ENCODE assay signal across 15 cellular contexts in the genomic region with DNA sequence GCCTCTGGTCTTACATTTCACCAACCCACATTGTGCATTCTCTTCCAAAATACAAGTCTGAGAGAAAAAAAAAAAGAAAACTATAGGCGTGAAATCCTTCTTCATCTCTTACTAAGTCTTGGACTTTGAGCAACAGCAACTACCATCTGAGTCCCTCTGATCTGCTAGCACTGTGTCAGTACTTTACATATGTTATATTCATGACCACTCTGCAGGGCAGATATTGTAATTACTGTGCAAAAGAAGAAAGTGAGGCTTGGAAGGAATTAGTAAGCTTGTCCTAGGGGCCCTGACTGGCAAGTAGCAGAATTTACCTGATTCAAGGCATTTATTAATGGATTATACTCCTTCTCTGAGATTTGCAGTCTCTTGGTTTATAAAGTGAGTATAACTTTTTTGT. TPM values are rescaled to one million over a fixed set of nuclear protein-coding genes. Genes with fewer than 3 reads are reported as not detected.
DNase-seq lines count a peak whose midpoint lies in the region; ATAC-seq and TF ChIP-seq lines count a peak whose summit lies in the region.
"Had no signal": no experiment of that assay in that cellular context is flagged by ENCODE, and none has a peak within 500 bp of the region (broad histone marks: within the 10 kb centered on the region; RNA-seq: fewer than 3 reads in every experiment).

No MANE protein-coding gene starts in this region.

- H2AFZ ChIP-seq in KMS-11 (ENCODE audit: low read depth) (no peak overlapping the region), SU-DHL-6 (ENCODE audit: low read depth, low read length, severe bottlenecking) (no peak overlapping the region)

- no peaks in the 10 kb centered on the region for H3K27me3 ChIP-seq in KMS-11 (ENCODE audit: insufficient read depth, low read depth)
- no peaks in the 10 kb centered on the region for H3K27me3 ChIP-seq in SU-DHL-6 (ENCODE audit: low read length)
- H3K27me3 ChIP-seq in upper lobe of left lung = no peaks in the 10 kb centered on the region

- no peaks in the 10 kb centered on the region for H3K36me3 Mint-ChIP-seq in activated T-cell treated with anti-CD3 and anti-CD28 coated beads, Interleukin-2, amount 50 U/mL, for 72 hours (ENCODE audit: insufficient read depth in 2 of 2)
- peaks cover 5% of the 10 kb centered on the region for H3K36me3 Mint-ChIP-seq in stimulated activated effector memory CD8-positive, alpha-beta T cell treated with anti-CD3 and anti-CD28 coated beads, Interleukin-12 subunit alpha, Interleukin-12 subunit beta, amount 100 ng/mL, for 72 hours
- H3K36me3 Mint-ChIP-seq: CD14-positive monocyte; CD8-positive, alpha-beta T cell had no signal

- H3K4me3 Mint-ChIP-seq in activated T-cell treated with anti-CD3 and anti-CD28 coated beads, Interleukin-2, amount 50 U/mL, for 72 hours = no peak overlapping the region
- no peak overlapping the region for H3K4me3 Mint-ChIP-seq in stimulated activated effector memory CD8-positive, alpha-beta T cell treated with anti-CD3 and anti-CD28 coated beads, Interleukin-12 subunit alpha, Interleukin-12 subunit beta, amount 100 ng/mL, for 72 hours
- H3K4me3 Mint-ChIP-seq: CD8-positive, alpha-beta T cell; H9 had no signal

- H3K9me2 ChIP-seq in SU-DHL-6 (replicated peaks; ENCODE audit: insufficient read depth, low read length) = no peaks in the 10 kb centered on the region

- H3K4me1 ChIP-seq in KMS-11 (ENCODE audit: low read depth, poor library complexity, severe bottlenecking) (peaks cover 33% of the 10 kb centered on the region), upper lobe of left lung (peaks cover 7 to 17% (median 16%) of the 10 kb centered on the region in 4 donors)

- no peaks in the 10 kb centered on the region for H4K20me1 ChIP-seq in KMS-11 (ENCODE audit: insufficient read depth)
- H4K20me1 ChIP-seq in SU-DHL-6 (ENCODE audit: low read depth, low read length) = no peaks in the 10 kb centered on the region

- peaks cover 18% of the 10 kb centered on the region for H3F3A ChIP-seq in SU-DHL-6 (ENCODE audit: insufficient read depth)

- H3K36me3 ChIP-seq in KMS-11 (ENCODE audit: insufficient read depth) (no peaks in the 10 kb centered on the region), SU-DHL-6 (ENCODE audit: low read length) (no peaks in the 10 kb centered on the region), upper lobe of left lung (no peaks in the 10 kb centered on the region)

- TF ChIP-seq CTCF in KMS-11 (conservative IDR thresholded peaks at IDR 0.05; ENCODE audit: low read depth, low read length) (no peak), SU-DHL-6 (IDR thresholded peaks at IDR 0.05; ENCODE audit: insufficient read depth, low read length, poor library complexity, severe bottlenecking) (no peak), upper lobe of left lung (IDR thresholded peaks at IDR 0.05) (no peak)

- 91 to 100% methylated on average over 1 of the region's 1 CpG for WGBS in upper lobe of left lung, 2 donors

- no peak overlapping the region for H3K9ac ChIP-seq in KMS-11
- H3K9ac ChIP-seq in SU-DHL-6 (ENCODE audit: low read length) = peak overlapping the region; percentile 57

- ATAC-seq in activated T-cell treated with anti-CD3 and anti-CD28 coated beads, Interleukin-2, amount 50 U/mL, for 72 hours (replicated peaks in 1 of 2) = peak; percentile 45 to 50
- peak; percentile 66 for ATAC-seq in stimulated activated effector memory CD8-positive, alpha-beta T cell treated with anti-CD3 and anti-CD28 coated beads, Interleukin-12 subunit alpha, Interleukin-12 subunit beta, amount 100 ng/mL, for 72 hours
- ATAC-seq in upper lobe of left lung (ENCODE audit: low FRiP score in 2 of 2) = no peak
- ATAC-seq: CD8-positive, alpha-beta T cell had no signal

- no peak overlapping the region for H3K27ac ChIP-seq in KMS-11
- H3K27ac ChIP-seq in SU-DHL-6 (ENCODE audit: low read depth, low read length) = peak overlapping the region; percentile 98
- peak overlapping the region in 1 of 4 donors; percentile 77 for H3K27ac ChIP-seq in upper lobe of left lung

- peaks cover 41% of the 10 kb centered on the region for H3K4me1 Mint-ChIP-seq in activated T-cell treated with anti-CD3 and anti-CD28 coated beads, Interleukin-2, amount 50 U/mL, for 72 hours (ENCODE audit: low read depth)
- H3K4me1 Mint-ChIP-seq in stimulated activated effector memory CD8-positive, alpha-beta T cell treated with anti-CD3 and anti-CD28 coated beads, Interleukin-12 subunit alpha, Interleukin-12 subunit beta, amount 100 ng/mL, for 72 hours = peaks cover 17% of the 10 kb centered on the region

- no peaks in the 10 kb centered on the region for H3K27me3 Mint-ChIP-seq in activated T-cell treated with anti-CD3 and anti-CD28 coated beads, Interleukin-2, amount 50 U/mL, for 72 hours (ENCODE audit: low read depth)

- H3K9me3 ChIP-seq in SU-DHL-6 (ENCODE audit: insufficient read depth, low read length) = no peaks in the 10 kb centered on the region
- H3K9me3 ChIP-seq in upper lobe of left lung = no peaks in the 10 kb centered on the region

- no peak overlapping the region for H3K4me3 ChIP-seq in KMS-11 (IDR thresholded peaks at IDR 0.05; ENCODE audit: insufficient read depth, low read depth, low read length)
- peak overlapping the region; percentile 46 for H3K4me3 ChIP-seq in SU-DHL-6 (ENCODE audit: insufficient read depth, low read length, poor library complexity, severe bottlenecking)
- no peak overlapping the region for H3K4me3 ChIP-seq in upper lobe of left lung

- no peak for DNase-seq in activated T-cell treated with anti-CD3 and anti-CD28 coated beads, Interleukin-2, amount 50 U/mL, for 72 hours
- no peak for DNase-seq in activated T-cell treated with anti-CD3 and anti-CD28 coated beads, Interleukin-2, amount 50 U/mL, for 1 hour
- DNase-seq in stimulated activated effector memory CD8-positive, alpha-beta T cell treated with anti-CD3 and anti-CD28 coated beads, Interleukin-12 subunit alpha, Interleukin-12 subunit beta, amount 100 ng/mL, for 72 hours (ENCODE audit: low spot score in 2 of 2) = no peak
- DNase-seq in NCI-H2029 treated with DMSO at 0.1 percent for 48 hours (lab: John Stamatoyannopoulos, UW) (no peak), upper lobe of left lung (no peak)
- DNase-seq: CD8-positive, alpha-beta T cell; COR-L47; DMS153; DMS79 treated with DMSO at 0.1 percent for 48 hours; GDM1; GOT3; H9 had no signal

- no peak for TF ChIP-seq POLR2A in upper lobe of left lung (IDR thresholded peaks at IDR 0.05)

- peak overlapping the region; percentile 66; the same call in 1 of the 2 replicates for H3K4me2 ChIP-seq in KMS-11
- H3K4me2 ChIP-seq in SU-DHL-6 (ENCODE audit: low read depth, low read length, poor library complexity, severe bottlenecking) = peak overlapping the region; percentile 96

- H3K9me3 Mint-ChIP-seq in activated T-cell treated with anti-CD3 and anti-CD28 coated beads, Interleukin-2, amount 50 U/mL, for 72 hours = peaks cover 0 to 1% of the 10 kb centered on the region in 2 donors
- H3K9me3 Mint-ChIP-seq in stimulated activated effector memory CD8-positive, alpha-beta T cell treated with anti-CD3 and anti-CD28 coated beads, Interleukin-12 subunit alpha, Interleukin-12 subunit beta, amount 100 ng/mL, for 72 hours = no peaks in the 10 kb centered on the region
- H3K9me3 Mint-ChIP-seq: CD8-positive, alpha-beta T cell; H9 had no signal

- H3K79me2 ChIP-seq in KMS-11 (ENCODE audit: insufficient read depth, low read depth) (no peaks in the 10 kb centered on the region), SU-DHL-6 (ENCODE audit: insufficient read depth, low read length) (no peaks in the 10 kb centered on the region)

- no peak overlapping the region for H3K27ac Mint-ChIP-seq in activated T-cell treated with anti-CD3 and anti-CD28 coated beads, Interleukin-2, amount 50 U/mL, for 72 hours
- H3K27ac Mint-ChIP-seq in stimulated activated effector memory CD8-positive, alpha-beta T cell treated with anti-CD3 and anti-CD28 coated beads, Interleukin-12 subunit alpha, Interleukin-12 subunit beta, amount 100 ng/mL, for 72 hours = no peak overlapping the region
- H3K27ac Mint-ChIP-seq: CD8-positive, alpha-beta T cell; H9 had no signal

- no peak for TF ChIP-seq EP300 in upper lobe of left lung (IDR thresholded peaks at IDR 0.05)

RNA-seq across cellular contexts. Expression of gene EED, which starts 52.7 kb away (rescaled TPM):
- total RNA-seq in activated T-cell treated with anti-CD3 and anti-CD28 coated beads, Interleukin-2, amount 50 U/mL, for 72 hours = 10 to 100 TPM; 57.2 to 73.2 TPM
- 10 to 100 TPM in 5 of 6 donors, 1 to 10 TPM in 1; 6.7 to 43.1 (median 16.0) TPM for total RNA-seq in upper lobe of left lung

Comparison
In these comparisons a context has a peak if more than half of its experiments do, and no peak if none do; other contexts are left out.
1. ATAC-seq: peak in activated T-cell treated with anti-CD3 and anti-CD28 coated beads, Interleukin-2, amount 50 U/mL, for 72 hours (2 of 2) and stimulated activated effector memory CD8-positive, alpha-beta T cell treated with anti-CD3 and anti-CD28 coated beads, Interleukin-12 subunit alpha, Interleukin-12 subunit beta, amount 100 ng/mL, for 72 hours (single experiment); none in upper lobe of left lung (0 of 2).